ENCODE assay signal across 8 cellular contexts in genomic region chr9:93126825-93127368, GRCh38. TPM values are rescaled to one million over a fixed set of nuclear protein-coding genes. Genes with fewer than 3 reads are reported as not detected.
DNase-seq lines count a peak whose midpoint lies in the region; ATAC-seq and TF ChIP-seq lines count a peak whose summit lies in the region.

No MANE protein-coding gene starts in this region.

- H3K36me3 Mint-ChIP-seq in endodermal cell (ENCODE audit: low read depth), result peaks cover 14% of the 10 kb centered on the region
- no peaks in the 10 kb centered on the region for H3K36me3 Mint-ChIP-seq in natural killer cell treated with Interleukin-12 subunit alpha and Interleukin-12 subunit beta and Interleukin-15 and Interleukin-18, amount 100 ng/mL, for 72 hours

- peaks cover 36 to 93% (median 54%) of the 10 kb centered on the region in 11 experiments for H3K36me3 ChIP-seq in BLaER1 treated with 17β-estradiol and CSF1 and Interleukin-3, amounts not matched to agents 10 nM and 100 nM
- H3K36me3 ChIP-seq in RWPE2 (ENCODE audit: low read depth) (peaks cover 5% of the 10 kb centered on the region; the same call in 1 of the 2 replicates), endodermal cell (ENCODE audit: control insufficient read depth, insufficient read depth, low read length) (no peaks in the 10 kb centered on the region)

- WGBS in endodermal cell (ENCODE audit: insufficient coverage in 1 of 2, insufficient read length in 1 of 2), 2 experiments, result 77 to 84% methylated on average over 7 to 18 of the region's 18 CpGs

- peak overlapping the region; percentile 54 to 97 (median 66); a peak in 21 of 22 replicates for H3K9ac ChIP-seq in BLaER1 treated with 17β-estradiol and CSF1 and Interleukin-3, amounts not matched to agents 10 nM and 100 nM
- no peak overlapping the region for H3K9ac ChIP-seq in endodermal cell (ENCODE audit: extremely low read depth, low read length, poor library complexity, severe bottlenecking)

- H4K20me1 ChIP-seq in BLaER1 treated with 17β-estradiol and CSF1 and Interleukin-3, amounts not matched to agents 10 nM and 100 nM, result peaks cover 0 to 85% (median 62%) of the 10 kb centered on the region in 11 experiments; a peak in 15 of 22 replicates

- no peak for ATAC-seq in RWPE2 (ENCODE audit: low read depth)
- ATAC-seq in natural killer cell treated with Interleukin-12 subunit alpha and Interleukin-12 subunit beta and Interleukin-15 and Interleukin-18, amount 100 ng/mL, for 72 hours, result no peak

- CTCF ChIA-PET in HEK293T (lab: Yijun Ruan, JAX), result interaction anchor here (0.6 kb wide), 1 partner anchor 18 kb away, joined by 3 read pairs; no protein-coding TSS in a partner anchor

- no peak overlapping the region for H3K4me3 Mint-ChIP-seq in endodermal cell
- H3K4me3 Mint-ChIP-seq in natural killer cell treated with Interleukin-12 subunit alpha and Interleukin-12 subunit beta and Interleukin-15 and Interleukin-18, amount 100 ng/mL, for 72 hours, result peak overlapping the region; percentile 10

- no peaks in the 10 kb centered on the region for H3K27me3 ChIP-seq in BLaER1 treated with 17β-estradiol and CSF1 and Interleukin-3, amounts not matched to agents 10 nM and 100 nM
- H3K27me3 ChIP-seq in RWPE2 (ENCODE audit: insufficient read depth, poor library complexity, severe bottlenecking) (no peaks in the 10 kb centered on the region), endodermal cell (ENCODE audit: control insufficient read depth, insufficient read depth, low read length, poor library complexity, severe bottlenecking) (no peaks in the 10 kb centered on the region)

- DNase-seq in RWPE2 (ENCODE audit: low spot score) (peak; percentile 40), endodermal cell (peak; percentile 59), DMS53 treated with DMSO at 0.1 percent for 48 hours (lab: John Stamatoyannopoulos, UW; ENCODE audit: unreplicated experiment) (no peak), HEK293T (ENCODE audit: extremely low spot score) (no peak), inferior parietal cortex (ENCODE audit: extremely low spot score) (no peak)
- DNase-seq in natural killer cell treated with Interleukin-12 subunit alpha and Interleukin-12 subunit beta and Interleukin-15 and Interleukin-18, amount 100 ng/mL, for 72 hours (ENCODE audit: low spot score), result peak; percentile 55
- no peak for DNase-seq in stimulated activated CD4-positive, alpha-beta T cell treated with anti-CD3 and anti-CD28 coated beads, Interleukin-4, amount 100 ng/mL, for 1 hour

- no peaks in the 10 kb centered on the region for H3K9me3 ChIP-seq in BLaER1 treated with 17β-estradiol and CSF1 and Interleukin-3, amounts not matched to agents 10 nM and 100 nM (replicated peaks in 1 of 11)
- H3K9me3 ChIP-seq in RWPE2 (ENCODE audit: severe bottlenecking) (no peaks in the 10 kb centered on the region), endodermal cell (ENCODE audit: control insufficient read depth, low read length) (no peaks in the 10 kb centered on the region)

- H3K4me3 ChIP-seq in BLaER1 treated with 17β-estradiol and CSF1 and Interleukin-3, amounts not matched to agents 10 nM and 100 nM, result peak overlapping the region in 6 of 10 experiments; percentile 6 to 50 (median 27); a peak in 9 of 20 replicates
- H3K4me3 ChIP-seq in RWPE2 (ENCODE audit: severe bottlenecking) (no peak overlapping the region), endodermal cell (ENCODE audit: low read length) (no peak overlapping the region)

- peak overlapping the region; percentile 43 to 94 (median 71); a peak in 21 of 22 replicates for H3K27ac ChIP-seq in BLaER1 treated with 17β-estradiol and CSF1 and Interleukin-3, amounts not matched to agents 10 nM and 100 nM
- H3K27ac ChIP-seq in RWPE2 (ENCODE audit: poor library complexity, severe bottlenecking) (no peak overlapping the region), endodermal cell (ENCODE audit: low read depth, low read length) (peak overlapping the region; percentile 55)

- no peaks in the 10 kb centered on the region for H3K27me3 Mint-ChIP-seq in endodermal cell (ENCODE audit: insufficient read depth)
- H3K27me3 Mint-ChIP-seq in natural killer cell treated with Interleukin-12 subunit alpha and Interleukin-12 subunit beta and Interleukin-15 and Interleukin-18, amount 100 ng/mL, for 72 hours, result no peaks in the 10 kb centered on the region

- H3K4me1 Mint-ChIP-seq in endodermal cell, result peaks cover 3% of the 10 kb centered on the region
- peaks cover 14 to 23% of the 10 kb centered on the region in 2 donors for H3K4me1 Mint-ChIP-seq in natural killer cell treated with Interleukin-12 subunit alpha and Interleukin-12 subunit beta and Interleukin-15 and Interleukin-18, amount 100 ng/mL, for 72 hours (ENCODE audit: low read depth in 2 of 2)

- H3K4me2 ChIP-seq in BLaER1 treated with 17β-estradiol and CSF1 and Interleukin-3, amounts not matched to agents 10 nM and 100 nM, result peak overlapping the region; percentile 82 to 100 (median 98)

- H3K27ac Mint-ChIP-seq in endodermal cell, result peak overlapping the region; percentile 44
- no peak overlapping the region for H3K27ac Mint-ChIP-seq in natural killer cell treated with Interleukin-12 subunit alpha and Interleukin-12 subunit beta and Interleukin-15 and Interleukin-18, amount 100 ng/mL, for 72 hours

- no peaks in the 10 kb centered on the region for H3K9me3 Mint-ChIP-seq in endodermal cell
- no peaks in the 10 kb centered on the region for H3K9me3 Mint-ChIP-seq in natural killer cell treated with Interleukin-12 subunit alpha and Interleukin-12 subunit beta and Interleukin-15 and Interleukin-18, amount 100 ng/mL, for 72 hours

- peaks cover 64 to 100% (median 68%) of the 10 kb centered on the region in 10 experiments for H3K4me1 ChIP-seq in BLaER1 treated with 17β-estradiol and CSF1 and Interleukin-3, amounts not matched to agents 10 nM and 100 nM
- H3K4me1 ChIP-seq in RWPE2 (ENCODE audit: insufficient read depth, poor library complexity, severe bottlenecking), result peaks cover 8% of the 10 kb centered on the region
- no peaks in the 10 kb centered on the region for H3K4me1 ChIP-seq in endodermal cell (ENCODE audit: control insufficient read depth, insufficient read depth, low read length)

- POLR2A ChIA-PET in HEK293T (lab: Yijun Ruan, JAX), result no interaction called here

- TF ChIP-seq CTCF in RWPE2 (IDR thresholded peaks at IDR 0.05; ENCODE audit: poor library complexity, severe bottlenecking) (no peak), endodermal cell (conservative IDR thresholded peaks at IDR 0.05) (no peak)

TF ChIP-seq in HEK293T, 16 proteins besides CTCF, POLR2A, EP300 and RAD21:
- TF ChIP-seq BHLHE40 (IDR thresholded peaks at IDR 0.05; ENCODE audit: borderline replicate concordance) (no peak), SUZ12 (IDR thresholded peaks at IDR 0.05) (no peak), ARNT (IDR thresholded peaks at IDR 0.05) (no peak), SP1 (IDR thresholded peaks at IDR 0.05) (no peak), ELF4 (IDR thresholded peaks at IDR 0.05) (no peak), NFRKB (IDR thresholded peaks at IDR 0.05) (no peak), L3MBTL2 (conservative IDR thresholded peaks at IDR 0.05) (no peak), CTBP1 (IDR thresholded peaks at IDR 0.05; ENCODE audit: borderline replicate concordance) (no peak), FOXM1 (IDR thresholded peaks at IDR 0.05; ENCODE audit: borderline replicate concordance) (no peak), FOXK2 (IDR thresholded peaks at IDR 0.05) (no peak), TARDBP (IDR thresholded peaks at IDR 0.05) (no peak), ZNF384 (IDR thresholded peaks at IDR 0.05) (no peak), LEF1 (IDR thresholded peaks at IDR 0.05; ENCODE audit: borderline replicate concordance) (no peak), FOXA1 (IDR thresholded peaks at IDR 0.05) (no peak), HDGF (IDR thresholded peaks at IDR 0.05; ENCODE audit: borderline replicate concordance) (no peak)
- TF ChIP-seq, protein P1, sequence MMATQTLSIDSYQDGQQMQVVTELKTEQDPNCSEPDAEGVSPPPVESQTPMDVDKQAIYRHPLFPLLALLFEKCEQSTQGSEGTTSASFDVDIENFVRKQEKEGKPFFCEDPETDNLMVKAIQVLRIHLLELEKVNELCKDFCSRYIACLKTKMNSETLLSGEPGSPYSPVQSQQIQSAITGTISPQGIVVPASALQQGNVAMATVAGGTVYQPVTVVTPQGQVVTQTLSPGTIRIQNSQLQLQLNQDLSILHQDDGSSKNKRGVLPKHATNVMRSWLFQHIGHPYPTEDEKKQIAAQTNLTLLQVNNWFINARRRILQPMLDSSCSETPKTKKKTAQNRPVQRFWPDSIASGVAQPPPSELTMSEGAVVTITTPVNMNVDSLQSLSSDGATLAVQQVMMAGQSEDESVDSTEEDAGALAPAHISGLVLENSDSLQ (IDR thresholded peaks at IDR 0.05), result no peak
TF ChIP-seq in HEK293T: peak in this region for 0.

RNA-seq across cellular contexts. Expression of gene NINJ1, which starts 7.2 kb away (rescaled TPM):
- total RNA-seq in endodermal cell, result 10 to 100 TPM; 24.2 to 32.0 TPM
- 29.8 TPM for polyA plus RNA-seq in endodermal cell (2013, experiment 1 of 2)
- polyA plus RNA-seq in endodermal cell (2013, experiment 2 of 2), result 28.4 TPM
- 10 to 100 TPM; 20.1 to 21.9 TPM for total RNA-seq in natural killer cell treated with Interleukin-12 subunit alpha and Interleukin-12 subunit beta and Interleukin-15 and Interleukin-18, amount 100 ng/mL, for 72 hours

RNA-seq across cellular contexts. Expression of gene CARD19, which starts 30.9 kb away (rescaled TPM):
- total RNA-seq in endodermal cell, result 10 to 100 TPM; 16.4 to 21.9 TPM
- 32.1 TPM for polyA plus RNA-seq in endodermal cell (2013, experiment 1 of 2)
- 29.8 TPM for polyA plus RNA-seq in endodermal cell (2013, experiment 2 of 2)
- 10 to 100 TPM; 21.7 to 23.4 TPM for total RNA-seq in natural killer cell treated with Interleukin-12 subunit alpha and Interleukin-12 subunit beta and Interleukin-15 and Interleukin-18, amount 100 ng/mL, for 72 hours

RNA-seq across cellular contexts. Expression of gene WNK2, which starts 57.0 kb away (rescaled TPM):
- 10 to 100 TPM; 46.1 to 48.8 TPM for total RNA-seq in endodermal cell
- polyA plus RNA-seq in endodermal cell (2013, experiment 1 of 2), result 34.8 TPM
- polyA plus RNA-seq in endodermal cell (2013, experiment 2 of 2), result 29.3 TPM
- not detected for total RNA-seq in natural killer cell treated with Interleukin-12 subunit alpha and Interleukin-12 subunit beta and Interleukin-15 and Interleukin-18, amount 100 ng/mL, for 72 hours

Comparison
In these comparisons a context has a peak if more than half of its experiments do, and no peak if none do; other contexts are left out.
1. H3K4me3 ChIP-seq: peak in BLaER1 treated with 17β-estradiol and CSF1 and Interleukin-3, amounts not matched to agents 10 nM and 100 nM (6 of 10); none in RWPE2 (single experiment) and endodermal cell (single experiment).
2. DNase-seq: peak in RWPE2 (single experiment), endodermal cell (single experiment) and natural killer cell treated with Interleukin-12 subunit alpha and Interleukin-12 subunit beta and Interleukin-15 and Interleukin-18, amount 100 ng/mL, for 72 hours (single experiment); none in DMS53 treated with DMSO at 0.1 percent for 48 hours (single experiment), HEK293T (single experiment), inferior parietal cortex (single experiment) and stimulated activated CD4-positive, alpha-beta T cell treated with anti-CD3 and anti-CD28 coated beads, Interleukin-4, amount 100 ng/mL, for 1 hour (single experiment).
3. RNA of gene WNK2, which starts 57.0 kb away (total RNA-seq): 46.1 to 48.8 TPM in endodermal cell; not detected in natural killer cell treated with Interleukin-12 subunit alpha and Interleukin-12 subunit beta and Interleukin-15 and Interleukin-18, amount 100 ng/mL, for 72 hours; every median in the first group is over 10 times any median in the second.